Comparison of ENCODE assay signal across 8 cellular contexts in the genomic region with DNA sequence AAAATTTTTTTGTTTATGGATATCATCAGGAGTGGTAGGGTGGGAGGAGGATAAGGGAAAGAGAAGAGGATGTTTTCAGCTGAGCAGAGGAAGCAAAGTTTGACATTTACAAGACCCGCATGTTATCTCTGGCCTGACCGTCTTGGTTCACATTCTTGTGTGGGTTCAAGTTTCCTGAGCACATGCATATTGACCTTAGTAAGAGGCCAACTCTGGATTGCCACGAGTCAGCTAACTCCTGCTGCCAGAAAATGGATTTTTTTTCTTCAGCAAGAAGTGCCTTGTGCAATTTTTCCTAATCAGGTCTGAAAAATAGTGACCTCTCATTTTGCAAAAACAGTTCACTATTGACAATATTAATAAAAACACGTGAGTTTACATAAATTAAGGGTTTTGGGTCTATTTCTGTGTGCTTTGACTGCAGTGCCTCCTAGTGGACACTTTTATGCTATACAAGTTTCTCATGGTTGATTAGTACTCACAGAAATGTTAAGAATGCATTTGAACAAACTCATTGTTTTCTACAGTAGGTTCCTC. TPM values are rescaled to one million over a fixed set of nuclear protein-coding genes. Genes with fewer than 3 reads are reported as not detected.
DNase-seq lines count a peak whose midpoint lies in the region; ATAC-seq and TF ChIP-seq lines count a peak whose summit lies in the region.

No MANE protein-coding gene starts in this region.

- DNase-seq in COR-L47 (lab: John Stamatoyannopoulos, UW) (peak; percentile 11), H4 (ENCODE audit: low spot score) (peak; percentile 51), NCI-H446 treated with DMSO at 0.1 percent for 48 hours (lab: John Stamatoyannopoulos, UW) (peak; percentile 37), astrocyte of the spinal cord (ENCODE audit: low read depth, low spot score) (peak; percentile 81), islet precursor cell (peak; percentile 75), thyroid gland (peak; percentile 17)

- intact Hi-C loops in thyroid gland (cut with DNase I), result loop anchor here (10.0 kb wide), 1 partner anchor 506 kb away; no protein-coding TSS in a partner anchor

- H3K27me3 ChIP-seq in thyroid gland, result no peaks in the 10 kb centered on the region

- TF ChIP-seq POLR2A in thyroid gland (IDR thresholded peaks at IDR 0.05), result no peak

- 2 to 3% methylated on average over 4 of the region's 4 CpGs for WGBS in thyroid gland, 2 donors

- in situ Hi-C loops in astrocyte of the spinal cord (cut with HindIII; ENCODE audit: low sequenced_read_pairs), result no loop called here

- no peak overlapping the region for H3K4me3 ChIP-seq in astrocyte of the spinal cord (ENCODE audit: low read depth, low read length)
- H3K4me3 ChIP-seq in thyroid gland (replicated peaks in 1 of 3), result no peak overlapping the region

- H3K9me3 ChIP-seq in thyroid gland, result no peaks in the 10 kb centered on the region

- H3K27ac ChIP-seq in thyroid gland, result peak overlapping the region in 2 of 3 donors; percentile 51 to 60

- H3K36me3 ChIP-seq in thyroid gland, result no peaks in the 10 kb centered on the region

- no peak for ATAC-seq in HG03378 (IDR thresholded peaks at IDR 0.05; ENCODE audit: unreplicated experiment)
- ATAC-seq in GM18498 (IDR thresholded peaks at IDR 0.05; ENCODE audit: unreplicated experiment), result no peak

- H3K4me1 ChIP-seq in thyroid gland, result peaks cover 19 to 41% of the 10 kb centered on the region in 2 donors

- TF ChIP-seq CTCF in astrocyte of the spinal cord (IDR thresholded peaks at IDR 0.05; ENCODE audit: low read depth, low read length) (peak; percentile 69), thyroid gland (IDR thresholded peaks at IDR 0.05) (peak; percentile 76 to 96 (median 85))

RNA-seq across cellular contexts. Expression of a gene that starts 27.1 kb away (rescaled TPM):
- total RNA-seq in H4 (2014; rRNA removed; shearing (Covaris generic)), result 117 and 142 TPM in 2 replicates
- total RNA-seq in thyroid gland, result 10 to 100 TPM; 10.1 to 29.6 (median 23.0) TPM

Comparison
In these comparisons a context has a peak if more than half of its experiments do, and no peak if none do; other contexts are left out.
1. DNase-seq: peak in every context shown above with its lines; median percentile 81 in astrocyte of the spinal cord; 75 in islet precursor cell; 51 in H4; 37 in NCI-H446 treated with DMSO at 0.1 percent for 48 hours; 17 in thyroid gland; 11 in COR-L47.